Comparison of ENCODE assay signal across 24 cellular contexts in the genomic region with DNA sequence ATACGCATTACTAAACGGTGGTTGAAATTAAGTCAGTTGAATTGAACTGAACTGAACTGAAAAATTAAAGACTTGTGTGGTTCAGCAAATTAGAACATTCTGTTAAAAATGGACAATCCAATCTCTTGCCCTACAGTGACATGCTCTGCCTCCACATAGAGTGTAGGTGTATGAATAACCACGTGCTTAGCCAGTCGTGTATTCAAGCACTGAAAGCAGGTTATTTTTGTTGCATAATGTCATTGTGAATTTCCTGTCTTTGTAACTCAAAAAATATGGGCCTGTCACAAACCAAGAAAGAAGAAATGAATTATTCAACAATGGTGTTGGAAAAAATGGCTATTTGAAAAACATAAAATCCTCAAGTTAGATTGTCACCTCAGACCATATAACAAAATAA.
DNase-seq lines count a peak whose midpoint lies in the region; ATAC-seq, FAIRE-seq and TF ChIP-seq lines count a peak whose summit lies in the region.
"Had no signal": no experiment of that assay in that cellular context is flagged by ENCODE, and none has a peak within 500 bp of the region (broad histone marks: within the 10 kb centered on the region; RNA-seq: fewer than 3 reads in every experiment).

No MANE protein-coding gene starts in this region.

- H3K4me1 ChIP-seq in astrocyte (ENCODE audit: insufficient read depth, low read length) (peaks cover 32% of the 10 kb centered on the region), breast epithelium (no peaks in the 10 kb centered on the region)

- no peaks in the 10 kb centered on the region for H3K36me3 Mint-ChIP-seq in astrocyte (ENCODE audit: low read depth, unreplicated experiment)
- H3K36me3 Mint-ChIP-seq in natural killer cell treated with Interleukin-12 subunit alpha and Interleukin-12 subunit beta and Interleukin-15 and Interleukin-18, amount 100 ng/mL, for 72 hours: no peaks in the 10 kb centered on the region
- H3K36me3 Mint-ChIP-seq: activated naive CD4-positive, alpha-beta T cell treated with anti-CD3 and anti-CD28 coated beads, Interleukin-2, amount 50 U/mL, for 24 hours; CD8-positive, alpha-beta T cell; type B pancreatic cell had no signal

- peak overlapping the region; percentile 33 for H3K27ac ChIP-seq in astrocyte (ENCODE audit: low read depth, low read length)
- H3K27ac ChIP-seq in breast epithelium: no peak overlapping the region
- H3K27ac ChIP-seq: neutrophil had no signal

- no peak overlapping the region for H3K4me2 ChIP-seq in astrocyte (ENCODE audit: low read length)
- H3K4me2 ChIP-seq: GM23338 had no signal

- no peaks in the 10 kb centered on the region for H4K20me1 ChIP-seq in astrocyte (ENCODE audit: insufficient read depth, low read length)

- peak; percentile 26 for FAIRE-seq in astrocyte (lab: Jason Lieb, UNC)

- H3K9me3 ChIP-seq in astrocyte (ENCODE audit: insufficient read depth, low read depth, low read length): no peaks in the 10 kb centered on the region
- H3K9me3 ChIP-seq in breast epithelium: no peaks in the 10 kb centered on the region
- H3K9me3 ChIP-seq: neutrophil had no signal

- H3K27me3 Mint-ChIP-seq in astrocyte (ENCODE audit: low read depth, unreplicated experiment): no peaks in the 10 kb centered on the region
- H3K27me3 Mint-ChIP-seq in natural killer cell treated with Interleukin-12 subunit alpha and Interleukin-12 subunit beta and Interleukin-15 and Interleukin-18, amount 100 ng/mL, for 72 hours: no peaks in the 10 kb centered on the region
- H3K27me3 Mint-ChIP-seq: activated naive CD4-positive, alpha-beta T cell treated with anti-CD3 and anti-CD28 coated beads, Interleukin-2, amount 50 U/mL, for 24 hours; activated T-helper 17 cell treated with anti-CD3 and anti-CD28 coated beads, Interleukin-2, amount 50 U/mL, for 72 hours; type B pancreatic cell had no signal

- H3K4me3 Mint-ChIP-seq in astrocyte (ENCODE audit: unreplicated experiment): no peak overlapping the region
- no peak overlapping the region for H3K4me3 Mint-ChIP-seq in natural killer cell treated with Interleukin-12 subunit alpha and Interleukin-12 subunit beta and Interleukin-15 and Interleukin-18, amount 100 ng/mL, for 72 hours
- H3K4me3 Mint-ChIP-seq: activated naive CD4-positive, alpha-beta T cell treated with anti-CD3 and anti-CD28 coated beads, Interleukin-2, amount 50 U/mL, for 24 hours; activated T-helper 17 cell treated with anti-CD3 and anti-CD28 coated beads, Interleukin-2, amount 50 U/mL, for 72 hours; CD8-positive, alpha-beta T cell; GM23338; HFFc6; type B pancreatic cell had no signal

- no peaks in the 10 kb centered on the region for H3K36me3 ChIP-seq in astrocyte (ENCODE audit: insufficient read depth, low read length)
- no peaks in the 10 kb centered on the region for H3K36me3 ChIP-seq in breast epithelium
- H3K36me3 ChIP-seq: neutrophil had no signal

- H3K9ac ChIP-seq in astrocyte (ENCODE audit: low read length): no peak overlapping the region

- H3K27ac Mint-ChIP-seq in astrocyte (ENCODE audit: unreplicated experiment): peak overlapping the region; percentile 8
- no peak overlapping the region for H3K27ac Mint-ChIP-seq in natural killer cell treated with Interleukin-12 subunit alpha and Interleukin-12 subunit beta and Interleukin-15 and Interleukin-18, amount 100 ng/mL, for 72 hours
- H3K27ac Mint-ChIP-seq: activated naive CD4-positive, alpha-beta T cell treated with anti-CD3 and anti-CD28 coated beads, Interleukin-2, amount 50 U/mL, for 24 hours; activated T-helper 17 cell treated with anti-CD3 and anti-CD28 coated beads, Interleukin-2, amount 50 U/mL, for 72 hours; CD8-positive, alpha-beta T cell; GM23338; HFFc6; type B pancreatic cell had no signal

- H3K79me2 ChIP-seq in astrocyte (ENCODE audit: insufficient read depth, low read length): no peaks in the 10 kb centered on the region

- H3K4me3 ChIP-seq in astrocyte (ENCODE audit: insufficient read depth, low read depth, low read length) (no peak overlapping the region), breast epithelium (no peak overlapping the region)
- H3K4me3 ChIP-seq: GM23338 had no signal

- no peaks in the 10 kb centered on the region for H3K27me3 ChIP-seq in astrocyte (ENCODE audit: insufficient read depth, low read length)
- no peaks in the 10 kb centered on the region for H3K27me3 ChIP-seq in breast epithelium
- H3K27me3 ChIP-seq: neutrophil had no signal

- no peak for DNase-seq in astrocyte (ENCODE audit: low read depth)
- DNase-seq in foreskin melanocyte: no peak
- DNase-seq in natural killer cell treated with Interleukin-12 subunit alpha and Interleukin-12 subunit beta and Interleukin-15 and Interleukin-18, amount 100 ng/mL, for 72 hours (ENCODE audit: low spot score): no peak
- DNase-seq in breast epithelium (ENCODE audit: low spot score in 2 of 2): no peak
- DNase-seq: activated CD4-positive, alpha-beta T cell treated with anti-CD3 and anti-CD28 coated beads, Interleukin-2, amount 50 U/mL, for 48 hours; activated CD8-positive, alpha-beta memory T cell treated with anti-CD3 and anti-CD28 coated beads, Interleukin-2, amount 50 U/mL, for 4 hours; CD8-positive, alpha-beta T cell; central memory CD4-positive, alpha-beta T cell; glutamatergic neuron; mammary epithelial cell; NCI-H1105 treated with DMSO at 0.1 percent for 48 hours; NCI-H2029 treated with DMSO at 0.1 percent for 48 hours; NCI-H2227 treated with DMSO at 0.1 percent for 48 hours; NCI-H82; T-helper 9 cell had no signal

- no peak for TF ChIP-seq CTCF in astrocyte (IDR thresholded peaks at IDR 0.05; ENCODE audit: insufficient read depth, low read depth, low read length)
- no peak for TF ChIP-seq CTCF in breast epithelium (IDR thresholded peaks at IDR 0.05)

- TF ChIP-seq POLR2A in breast epithelium (IDR thresholded peaks at IDR 0.05): no peak

- H2AFZ ChIP-seq in astrocyte (ENCODE audit: low read depth, low read length): no peak overlapping the region
- H2AFZ ChIP-seq: GM23338 had no signal

- H3K9me3 Mint-ChIP-seq in astrocyte (ENCODE audit: unreplicated experiment): no peaks in the 10 kb centered on the region
- no peaks in the 10 kb centered on the region for H3K9me3 Mint-ChIP-seq in natural killer cell treated with Interleukin-12 subunit alpha and Interleukin-12 subunit beta and Interleukin-15 and Interleukin-18, amount 100 ng/mL, for 72 hours
- H3K9me3 Mint-ChIP-seq: activated naive CD4-positive, alpha-beta T cell treated with anti-CD3 and anti-CD28 coated beads, Interleukin-2, amount 50 U/mL, for 24 hours; CD8-positive, alpha-beta T cell; GM23338; HFFc6; type B pancreatic cell had no signal

- ATAC-seq in GM19328 (IDR thresholded peaks at IDR 0.05; ENCODE audit: unreplicated experiment) (peak; percentile 84), HG03025 (IDR thresholded peaks at IDR 0.05; ENCODE audit: low FRiP score, unreplicated experiment) (peak; percentile 65)
- no peak for ATAC-seq in natural killer cell treated with Interleukin-12 subunit alpha and Interleukin-12 subunit beta and Interleukin-15 and Interleukin-18, amount 100 ng/mL, for 72 hours
- ATAC-seq in activated CD4-positive, CD25-positive, alpha-beta regulatory T cell treated with anti-CD3 and anti-CD28 coated beads, Interleukin-2, amount 50 U/mL, for 24 hours: no peak
- ATAC-seq: activated T-helper 17 cell treated with anti-CD3 and anti-CD28 coated beads, Interleukin-2, amount 50 U/mL, for 72 hours; CD8-positive, alpha-beta T cell; GM23338 had no signal

- peaks cover 36% of the 10 kb centered on the region for H3K4me1 Mint-ChIP-seq in astrocyte (ENCODE audit: low read depth, unreplicated experiment)
- H3K4me1 Mint-ChIP-seq in natural killer cell treated with Interleukin-12 subunit alpha and Interleukin-12 subunit beta and Interleukin-15 and Interleukin-18, amount 100 ng/mL, for 72 hours (ENCODE audit: low read depth in 2 of 2): no peaks in the 10 kb centered on the region
- H3K4me1 Mint-ChIP-seq: activated naive CD4-positive, alpha-beta T cell treated with anti-CD3 and anti-CD28 coated beads, Interleukin-2, amount 50 U/mL, for 24 hours; activated T-helper 17 cell treated with anti-CD3 and anti-CD28 coated beads, Interleukin-2, amount 50 U/mL, for 72 hours; GM23338 had no signal

- intact Hi-C loops in breast epithelium (cut with DNase I; ENCODE audit: low total_unique reads): no loop called here

Comparison
In these comparisons a context has a peak if more than half of its experiments do, and no peak if none do; other contexts are left out.
1. ATAC-seq: peak in GM19328 (single experiment) and HG03025 (single experiment); none in natural killer cell treated with Interleukin-12 subunit alpha and Interleukin-12 subunit beta and Interleukin-15 and Interleukin-18, amount 100 ng/mL, for 72 hours (0 of 2) and activated CD4-positive, CD25-positive, alpha-beta regulatory T cell treated with anti-CD3 and anti-CD28 coated beads, Interleukin-2, amount 50 U/mL, for 24 hours (0 of 2).